Comparison of ENCODE assay signal across 14 cellular contexts in the genomic region with DNA sequence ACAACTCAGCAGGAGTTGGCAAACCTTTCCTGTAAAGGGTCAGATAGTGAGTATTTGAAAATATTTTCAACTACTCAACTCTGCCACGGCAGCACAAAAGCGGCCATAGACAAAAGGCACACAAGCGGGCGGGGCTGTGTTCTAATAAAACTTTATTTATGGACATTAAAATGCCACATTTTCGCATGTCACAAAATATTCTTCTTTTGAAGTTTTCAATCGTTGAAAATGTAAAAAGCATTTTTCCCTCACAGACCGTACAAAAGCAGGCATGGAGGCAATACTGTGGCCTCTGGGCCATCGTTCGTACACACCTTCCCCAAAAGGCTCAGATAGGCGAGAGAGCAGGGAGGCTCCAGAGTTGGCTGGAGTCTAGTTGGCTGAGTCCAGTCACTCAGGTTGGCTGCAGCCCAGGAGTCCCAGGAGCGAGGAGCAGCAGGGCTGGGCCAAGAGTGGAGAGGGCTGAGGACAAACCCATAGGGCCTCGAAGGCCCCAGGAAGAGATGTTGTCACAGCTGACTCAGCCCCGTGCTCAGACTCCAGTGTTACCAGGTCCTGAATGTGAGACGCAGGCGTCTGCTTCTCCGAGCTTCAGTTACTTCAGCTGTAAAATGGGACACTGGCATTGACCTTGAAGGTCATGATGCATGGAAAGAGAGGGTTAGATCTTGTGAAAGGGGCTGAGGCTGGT. TPM values are rescaled to one million over a fixed set of nuclear protein-coding genes. Genes with fewer than 3 reads are reported as not detected.
DNase-seq lines count a peak whose midpoint lies in the region; ATAC-seq, FAIRE-seq and TF ChIP-seq lines count a peak whose summit lies in the region.
"Had no signal": no experiment of that assay in that cellular context is flagged by ENCODE, and none has a peak within 500 bp of the region (broad histone marks: within the 10 kb centered on the region; RNA-seq: fewer than 3 reads in every experiment).

No MANE protein-coding gene starts in this region.

- intact Hi-C loops in spleen (cut with DNase I; ENCODE audit: low total_unique reads), result no loop called here

- H3K4me3 ChIP-seq in RWPE2 (ENCODE audit: severe bottlenecking) (no peak overlapping the region), fibroblast of pulmonary artery (replicated peaks; ENCODE audit: low read depth, low read length) (no peak overlapping the region), spleen (no peak overlapping the region)
- H3K4me3 ChIP-seq: ovary had no signal

- FAIRE-seq in H54 (lab: Jason Lieb, UNC), result peak; percentile 78
- FAIRE-seq: GM18507, islet of Langerhans had no signal

- H3K36me3 ChIP-seq in RWPE2 (ENCODE audit: low read depth), result no peaks in the 10 kb centered on the region
- no peaks in the 10 kb centered on the region for H3K36me3 ChIP-seq in spleen
- H3K36me3 ChIP-seq: ovary had no signal

- H3K27ac ChIP-seq in RWPE2 (ENCODE audit: poor library complexity, severe bottlenecking) (peak overlapping the region; percentile 91), spleen (no peak overlapping the region)
- H3K27ac ChIP-seq: ovary had no signal

- H3K27me3 ChIP-seq in RWPE2 (ENCODE audit: insufficient read depth, poor library complexity, severe bottlenecking) (no peaks in the 10 kb centered on the region), spleen (replicated peaks in 1 of 7) (no peaks in the 10 kb centered on the region)
- H3K27me3 ChIP-seq: ovary had no signal

- TF ChIP-seq POLR2A in H54 (IDR thresholded peaks at IDR 0.05; ENCODE audit: low read depth, low read length), result no peak
- no peak for TF ChIP-seq POLR2A in spleen (IDR thresholded peaks at IDR 0.05)

- DNase-seq in H54 (ENCODE audit: insufficient read length, low spot score) (peak; percentile 94), RWPE2 (ENCODE audit: low spot score) (peak; percentile 88), fibroblast of pulmonary artery (ENCODE audit: low read depth) (peak; percentile 76), spleen (peak; percentile 59), NCI-H2171 treated with DMSO at 0.1 percent for 48 hours (lab: John Stamatoyannopoulos, UW) (no peak), ACHN (no peak), SKM-1 (lab: John Stamatoyannopoulos, UW; ENCODE audit: unreplicated experiment) (no peak)
- DNase-seq: activated CD4-positive, CD25-positive, alpha-beta regulatory T cell treated with anti-CD3 and anti-CD28 coated beads, Interleukin-2, amount 50 U/mL, for 72 hours; activated effector memory CD4-positive, alpha-beta T cell treated with Interleukin-2 at 50 U/mL for 16 hours; DMS153 had no signal

- 81 to 96% (median 91%) methylated on average over 16 of the region's 16 CpGs for WGBS in spleen, 5 donors

- in situ Hi-C loops in ACHN (cut with HindIII; ENCODE audit: low pct_ligation_motif_present, low pct_unique_long_range_greater_than_20kb, low sequenced_read_pairs), result no loop called here

- ATAC-seq in RWPE2 (ENCODE audit: low read depth), result peak; percentile 46
- no peak for ATAC-seq in HG03460 (IDR thresholded peaks at IDR 0.05; ENCODE audit: unreplicated experiment)

- peaks cover 66% of the 10 kb centered on the region for H3K4me1 ChIP-seq in RWPE2 (ENCODE audit: insufficient read depth, poor library complexity, severe bottlenecking)
- H3K4me1 ChIP-seq in spleen, result peaks cover 0 to 16% (median 6%) of the 10 kb centered on the region in 6 donors

- H3K9me3 ChIP-seq in RWPE2 (ENCODE audit: severe bottlenecking) (no peaks in the 10 kb centered on the region), spleen (no peaks in the 10 kb centered on the region)
- H3K9me3 ChIP-seq: ovary had no signal

- TF ChIP-seq CTCF in RWPE2 (IDR thresholded peaks at IDR 0.05; ENCODE audit: poor library complexity, severe bottlenecking) (no peak), fibroblast of pulmonary artery (IDR thresholded peaks at IDR 0.05; ENCODE audit: low read length, missing control alignments) (no peak), spleen (IDR thresholded peaks at IDR 0.05 in 8 of 11, conservative IDR thresholded peaks at IDR 0.05 in 3 of 11) (no peak)

RNA-seq across cellular contexts. Expression of a gene that starts 42.5 kb away (rescaled TPM):
- 10 to 100 TPM in 6 of 7 donors, 1 to 10 TPM in 1; 6.0 to 43.8 (median 21.7) TPM for total RNA-seq in spleen
- 1 to 10 TPM in 1 of 3 donors, under 1 TPM in 2; 0.54 to 3.5 (median 0.85) TPM for polyA plus RNA-seq in spleen

Comparison
In these comparisons a context has a peak if more than half of its experiments do, and no peak if none do; other contexts are left out.
1. DNase-seq: peak in H54 (single experiment), RWPE2 (single experiment), fibroblast of pulmonary artery (single experiment) and spleen (single experiment); none in NCI-H2171 treated with DMSO at 0.1 percent for 48 hours (single experiment), ACHN (single experiment) and SKM-1 (single experiment).